26 cellular contexts compared by ENCODE assay signal in genomic region chr3:103388214-103388613, GRCh38.
A peak's percentile ranks its signal among the peaks of the same experiment; 100 is the strongest.
DNase-seq lines count a peak whose midpoint lies in the region; ATAC-seq and TF ChIP-seq lines count a peak whose summit lies in the region.
"Had no signal": no experiment of that assay in that cellular context is flagged by ENCODE, and none has a peak within 500 bp of the region (broad histone marks: within the 10 kb centered on the region; RNA-seq: fewer than 3 reads in every experiment).

No MANE protein-coding gene starts in this region.

- DNase-seq in A673 (ENCODE audit: low spot score) (peak; percentile 39), astrocyte of the hippocampus (ENCODE audit: low read depth, low spot score) (peak; percentile 62), iris pigment epithelial cell (ENCODE audit: low read depth) (peak; percentile 16), adrenal gland (no peak), DMS153 treated with DMSO at 0.1 percent for 48 hours (lab: John Stamatoyannopoulos, UW; ENCODE audit: unreplicated experiment) (no peak), right cardiac atrium (no peak)
- DNase-seq: 8988T; activated CD4-positive, alpha-beta memory T cell treated with anti-CD3 and anti-CD28 coated beads for 36 hours; activated CD8-positive, alpha-beta memory T cell treated with anti-CD3 and anti-CD28 coated beads, Interleukin-2, amount 50 U/mL, for 4 hours; aorta; CD8-positive, alpha-beta T cell; glutamatergic neuron; lower lobe of right lung; mucosa of descending colon; NCI-H1105 treated with DMSO at 0.1 percent for 48 hours; NCI-H1930; NCI-H526 treated with DMSO at 0.1 percent for 48 hours; nephron progenitor cell; posterior cingulate gyrus; right lobe of liver; SIG-M5; stimulated activated CD4-positive, alpha-beta T cell treated with anti-CD3 and anti-CD28 coated beads, Interleukin-4, amount 100 ng/mL, for 4 hours had no signal

- H3K27ac ChIP-seq in A673 (ENCODE audit: low read depth, low read length, poor library complexity, severe bottlenecking) (peak overlapping the region; percentile 6), HUES6 (ENCODE audit: low read depth, low read length) (no peak overlapping the region; the same call in 1 of the 2 replicates), adrenal gland (no peak overlapping the region), right cardiac atrium (ENCODE audit: low read length) (no peak overlapping the region)
- H3K27ac ChIP-seq: lower lobe of right lung, right lobe of liver, suprapubic skin had no signal

- H3K36me3 ChIP-seq in A673 (ENCODE audit: insufficient read depth, low read length, poor library complexity, severe bottlenecking) (no peaks in the 10 kb centered on the region), HUES6 (ENCODE audit: control insufficient read depth, insufficient read depth, low read length) (no peaks in the 10 kb centered on the region), adrenal gland (replicated peaks in 1 of 2) (no peaks in the 10 kb centered on the region)
- H3K36me3 ChIP-seq: lower lobe of right lung, right lobe of liver, suprapubic skin had no signal

- intact Hi-C loops in A673 (cut with micrococcal nuclease; ENCODE audit: unreplicated experiment) = no loop called here
- intact Hi-C loops in adrenal gland (cut with DNase I) = no loop called here
- intact Hi-C loops in right cardiac atrium (cut with DNase I) = no loop called here

- H3K4me3 ChIP-seq in A673 (ENCODE audit: low read depth, low read length, poor library complexity, severe bottlenecking) = no peak overlapping the region
- no peak overlapping the region for H3K4me3 ChIP-seq in HUES6 (ENCODE audit: low read depth, low read length)
- H3K4me3 ChIP-seq in adrenal gland = no peak overlapping the region
- no peak overlapping the region for H3K4me3 ChIP-seq in right cardiac atrium (ENCODE audit: low read length)
- H3K4me3 ChIP-seq: lower lobe of right lung, mucosa of descending colon, right lobe of liver, suprapubic skin had no signal

- BruUV-seq in A673 (replicated peaks; lab: Mats Ljungman, UMichigan) = no TSS peak

- ATAC-seq in right cardiac atrium (no peak), HG02852 (IDR thresholded peaks at IDR 0.05; ENCODE audit: unreplicated experiment) (no peak)
- ATAC-seq: activated T-helper 17 cell treated with anti-CD3 and anti-CD28 coated beads, Interleukin-2, amount 50 U/mL, for 72 hours; CD8-positive, alpha-beta T cell; lower lobe of right lung; mucosa of descending colon; right lobe of liver had no signal

- POLR2A ChIA-PET in A673 (lab: Charles Lee; ENCODE audit: low non-redundant PET) = no interaction called here

- no peaks in the 10 kb centered on the region for H3K9me3 ChIP-seq in A673 (ENCODE audit: low read depth, low read length, poor library complexity, severe bottlenecking)
- no peaks in the 10 kb centered on the region for H3K9me3 ChIP-seq in HUES6 (ENCODE audit: control insufficient read depth, insufficient read depth, low read depth, low read length)
- no peaks in the 10 kb centered on the region for H3K9me3 ChIP-seq in adrenal gland (replicated peaks in 1 of 3)
- no peaks in the 10 kb centered on the region for H3K9me3 ChIP-seq in right cardiac atrium (ENCODE audit: control insufficient read depth, low read length)
- H3K9me3 ChIP-seq: lower lobe of right lung, mucosa of descending colon, right lobe of liver, suprapubic skin had no signal

- H3K9ac ChIP-seq in HUES6 (ENCODE audit: low read length) = peak overlapping the region; percentile 19

- CTCF ChIA-PET in A673 (lab: Charles Lee) = no interaction called here

- TF ChIP-seq POLR2A in adrenal gland (IDR thresholded peaks at IDR 0.05) = no peak

- peaks cover 13% of the 10 kb centered on the region for H3K4me1 ChIP-seq in A673 (ENCODE audit: insufficient read depth, low read length, poor library complexity, severe bottlenecking)
- peaks cover 3% of the 10 kb centered on the region; the same call in 1 of the 2 replicates for H3K4me1 ChIP-seq in HUES6 (ENCODE audit: control insufficient read depth, insufficient read depth, low read length)
- H3K4me1 ChIP-seq in adrenal gland (replicated peaks in 1 of 2) = no peaks in the 10 kb centered on the region
- H3K4me1 ChIP-seq in right cardiac atrium (ENCODE audit: control insufficient read depth, insufficient read depth, low read length) = no peaks in the 10 kb centered on the region
- H3K4me1 ChIP-seq: lower lobe of right lung, right lobe of liver, suprapubic skin had no signal

- 54 to 64% (median 55%) methylated on average over 2 of the region's 2 CpGs for WGBS in adrenal gland, 4 donors
- 60% methylated on average over 2 of the region's 2 CpGs for WGBS in right cardiac atrium

- H3K27me3 ChIP-seq in A673 (replicated peaks; ENCODE audit: insufficient read depth, low read depth, low read length, poor library complexity) (no peaks in the 10 kb centered on the region), HUES6 (ENCODE audit: control insufficient read depth, insufficient read depth, low read length) (no peaks in the 10 kb centered on the region), adrenal gland (no peaks in the 10 kb centered on the region), right cardiac atrium (ENCODE audit: control insufficient read depth, insufficient read depth) (no peaks in the 10 kb centered on the region)
- H3K27me3 ChIP-seq: right lobe of liver, suprapubic skin had no signal

- no peak for TF ChIP-seq CTCF in A673 (conservative IDR thresholded peaks at IDR 0.05; ENCODE audit: low read depth, low read length)
- TF ChIP-seq CTCF in adrenal gland (IDR thresholded peaks at IDR 0.05) = no peak

Comparison
In these comparisons a context has a peak if more than half of its experiments do, and no peak if none do; other contexts are left out.
1. DNase-seq: peak in A673 (single experiment), astrocyte of the hippocampus (single experiment) and iris pigment epithelial cell (single experiment); none in adrenal gland (0 of 7), DMS153 treated with DMSO at 0.1 percent for 48 hours (single experiment) and right cardiac atrium (0 of 3).